Comparison of ENCODE assay signal across 2 cellular contexts in genomic region chr18:9627642-9628041, GRCh38.
TF ChIP-seq lines count a peak whose summit lies in the region.

No MANE protein-coding gene starts in this region.

TF ChIP-seq in A549, 52 proteins besides CTCF, POLR2A, EP300 and RAD21:
- TF ChIP-seq RARB (CRISPR knock-in tag; IDR thresholded peaks at IDR 0.05) (no peak), FOSL2 (IDR thresholded peaks at IDR 0.05) (no peak), FOSL2 (CRISPR knock-in tag; IDR thresholded peaks at IDR 0.05) (peak; percentile 58), POLR2AphosphoS2 (conservative IDR thresholded peaks at IDR 0.05; ENCODE audit: low read length) (no peak), NPAS2 (CRISPR knock-in tag; IDR thresholded peaks at IDR 0.05; ENCODE audit: borderline replicate concordance) (no peak)

TF ChIP-seq in K562, 482 proteins besides CTCF, POLR2A, EP300 and RAD21:
- TF ChIP-seq ATF3 (IDR thresholded peaks at IDR 0.05) (0 out of 2 replicates have a peak, but pooled peaks have one; percentile 14), ATF3 (CRISPR knock-in tag; conservative IDR thresholded peaks at IDR 0.05) (no peak), ARNT (IDR thresholded peaks at IDR 0.05) (0 out of 4 replicates have a peak, but pooled peaks of 1 of the 2 experiments have one; percentile 18), CBX1 (IDR thresholded peaks at IDR 0.05; ENCODE audit: low read depth) (no peak)
TF ChIP-seq in K562: peak in this region for 2.
